ENCODE assay signal across 10 cellular contexts in the genomic region with DNA sequence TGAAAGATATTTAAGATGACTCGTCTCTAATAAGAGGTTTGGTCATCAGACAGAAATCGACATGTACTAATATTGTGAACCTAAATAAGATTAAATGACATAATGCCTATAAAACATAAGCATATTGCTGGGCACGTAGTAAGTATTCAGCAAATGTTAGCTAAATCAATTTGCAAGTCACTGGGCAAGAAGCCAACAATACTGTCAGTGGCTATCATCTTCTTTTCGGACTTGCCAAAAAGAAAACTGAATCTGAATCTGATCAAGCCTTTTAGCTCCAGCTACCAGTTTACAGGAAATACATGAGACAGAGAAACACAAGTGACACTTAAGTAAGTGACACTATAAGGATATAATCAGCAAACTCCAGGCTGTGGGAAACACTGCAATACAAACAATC. TPM values are rescaled to one million over a fixed set of nuclear protein-coding genes. Genes with fewer than 3 reads are reported as not detected.
DNase-seq lines count a peak whose midpoint lies in the region; ATAC-seq and TF ChIP-seq lines count a peak whose summit lies in the region.
"Had no signal": no experiment of that assay in that cellular context is flagged by ENCODE, and none has a peak within 500 bp of the region (broad histone marks: within the 10 kb centered on the region; RNA-seq: fewer than 3 reads in every experiment).

No MANE protein-coding gene starts in this region.

- H3K4me3 ChIP-seq in CD8-positive, alpha-beta T cell (ENCODE audit: low read depth, low read length), result no peak overlapping the region
- H3K4me3 ChIP-seq in OCI-LY1 (ENCODE audit: low read depth, low read length, poor library complexity, severe bottlenecking), result peak overlapping the region; percentile 15

- H3K4me1 Mint-ChIP-seq in CD8-positive, alpha-beta T cell (ENCODE audit: low read depth), result peaks cover 39% of the 10 kb centered on the region

- DNase-seq in CD8-positive, alpha-beta T cell, result no peak
- DNase-seq in fibroblast of the conjunctiva (ENCODE audit: low read depth), result peak; percentile 1
- DNase-seq in NOMO-1 (lab: John Stamatoyannopoulos, UW; ENCODE audit: unreplicated experiment in 2 of 2), result no peak
- no peak for DNase-seq in GF-D8 (lab: John Stamatoyannopoulos, UW)
- DNase-seq in stimulated activated naive CD4-positive, alpha-beta T cell treated with Interleukin-2 at 50 U/mL for 16 hours (lab: John Stamatoyannopoulos, UW), result no peak
- DNase-seq: stimulated activated CD4-positive, alpha-beta T cell treated with anti-CD3 and anti-CD28 coated beads, Interleukin-1b, Interleukin-23, amount 100 ng/mL, for 48 hours had no signal

- H3K4me2 ChIP-seq in OCI-LY1 (ENCODE audit: low read length), result peak overlapping the region; percentile 45

- peak; percentile 29 for ATAC-seq in CD8-positive, alpha-beta T cell
- ATAC-seq in GM19035 (IDR thresholded peaks at IDR 0.05; ENCODE audit: unreplicated experiment) (peak; percentile 76), HG03520 (IDR thresholded peaks at IDR 0.05; ENCODE audit: unreplicated experiment) (no peak)

- no peak overlapping the region for H3K27ac ChIP-seq in CD8-positive, alpha-beta T cell (ENCODE audit: low read depth, low read length)
- H3K27ac ChIP-seq in OCI-LY1 (ENCODE audit: low read depth, low read length, poor library complexity, severe bottlenecking), result peak overlapping the region; percentile 80

- peaks cover 20% of the 10 kb centered on the region for H3K4me1 ChIP-seq in CD8-positive, alpha-beta T cell (ENCODE audit: insufficient read depth, low read length)
- peaks cover 36% of the 10 kb centered on the region for H3K4me1 ChIP-seq in OCI-LY1 (ENCODE audit: insufficient read depth, low read length, severe bottlenecking)

- H3K4me3 Mint-ChIP-seq in CD8-positive, alpha-beta T cell, result peak overlapping the region; percentile 33

- H3K27me3 ChIP-seq in CD8-positive, alpha-beta T cell (ENCODE audit: insufficient read depth, low read length), result no peaks in the 10 kb centered on the region
- H3K27me3 ChIP-seq in OCI-LY1 (ENCODE audit: insufficient read depth, low read length), result no peaks in the 10 kb centered on the region

- peaks cover 38% of the 10 kb centered on the region for H3K79me2 ChIP-seq in OCI-LY1 (ENCODE audit: insufficient read depth, low read length)

- H3K9me3 ChIP-seq in CD8-positive, alpha-beta T cell (ENCODE audit: low read length), result no peaks in the 10 kb centered on the region
- peaks cover 2% of the 10 kb centered on the region for H3K9me3 ChIP-seq in OCI-LY1 (ENCODE audit: low read length)

- H4K20me1 ChIP-seq in OCI-LY1 (ENCODE audit: insufficient read depth, low read length), result no peaks in the 10 kb centered on the region

- H3F3A ChIP-seq in OCI-LY1 (ENCODE audit: insufficient read depth, low read length), result no peaks in the 10 kb centered on the region

- H3K36me3 ChIP-seq in CD8-positive, alpha-beta T cell (ENCODE audit: insufficient read depth, low read length), result peaks cover 3% of the 10 kb centered on the region
- peaks cover 35% of the 10 kb centered on the region for H3K36me3 ChIP-seq in OCI-LY1 (ENCODE audit: insufficient read depth, low read length)

- CTCF ChIA-PET in CD8-positive, alpha-beta T cell (lab: Charles Lee), result interaction anchor here (1.0 to 5.1 kb wide), 4 partner anchors 19 to 967 kb away, joined by 3 to 34 read pairs (median 11); no protein-coding TSS in a partner anchor

- H3K9ac ChIP-seq in OCI-LY1 (ENCODE audit: low read length), result no peak overlapping the region; the same call in 1 of the 2 replicates

- intact Hi-C loops in CD8-positive, alpha-beta T cell (cut with DNase I, micrococcal nuclease), result loop anchor here in 1 of 2 experiments (5.0 kb wide), 1 partner anchor 80 kb away; no protein-coding TSS in a partner anchor

- H3K27ac Mint-ChIP-seq in CD8-positive, alpha-beta T cell, result peak overlapping the region; percentile 88

- no peaks in the 10 kb centered on the region for H3K27me3 Mint-ChIP-seq in CD8-positive, alpha-beta T cell (ENCODE audit: low read depth)
- H3K27me3 Mint-ChIP-seq: brain had no signal

- POLR2A ChIA-PET in CD8-positive, alpha-beta T cell (lab: Charles Lee), result interaction anchor here (0.7 to 1.5 kb wide), 2 partner anchors 83 to 84 kb away, joined by 3 read pairs; a partner anchor contains a TSS

- TF ChIP-seq CTCF in CD8-positive, alpha-beta T cell (IDR thresholded peaks at IDR 0.05), result no peak
- no peak for TF ChIP-seq CTCF in OCI-LY1 (IDR thresholded peaks at IDR 0.05; ENCODE audit: low read length)

- peaks cover 26% of the 10 kb centered on the region for H3K36me3 Mint-ChIP-seq in CD8-positive, alpha-beta T cell

- no peaks in the 10 kb centered on the region for H3K9me2 ChIP-seq in OCI-LY1 (ENCODE audit: low read depth, low read length)

- no peaks in the 10 kb centered on the region for H3K9me3 Mint-ChIP-seq in CD8-positive, alpha-beta T cell
- H3K9me3 Mint-ChIP-seq: brain had no signal

- no peak overlapping the region for H2AFZ ChIP-seq in OCI-LY1 (ENCODE audit: low read length)

RNA-seq across cellular contexts. Expression of a gene that starts 46.0 kb away (rescaled TPM):
- total RNA-seq in CD8-positive, alpha-beta T cell, result 1,000 to 10,000 TPM; 1,826 to 1,914 TPM
